In the genomic region with DNA sequence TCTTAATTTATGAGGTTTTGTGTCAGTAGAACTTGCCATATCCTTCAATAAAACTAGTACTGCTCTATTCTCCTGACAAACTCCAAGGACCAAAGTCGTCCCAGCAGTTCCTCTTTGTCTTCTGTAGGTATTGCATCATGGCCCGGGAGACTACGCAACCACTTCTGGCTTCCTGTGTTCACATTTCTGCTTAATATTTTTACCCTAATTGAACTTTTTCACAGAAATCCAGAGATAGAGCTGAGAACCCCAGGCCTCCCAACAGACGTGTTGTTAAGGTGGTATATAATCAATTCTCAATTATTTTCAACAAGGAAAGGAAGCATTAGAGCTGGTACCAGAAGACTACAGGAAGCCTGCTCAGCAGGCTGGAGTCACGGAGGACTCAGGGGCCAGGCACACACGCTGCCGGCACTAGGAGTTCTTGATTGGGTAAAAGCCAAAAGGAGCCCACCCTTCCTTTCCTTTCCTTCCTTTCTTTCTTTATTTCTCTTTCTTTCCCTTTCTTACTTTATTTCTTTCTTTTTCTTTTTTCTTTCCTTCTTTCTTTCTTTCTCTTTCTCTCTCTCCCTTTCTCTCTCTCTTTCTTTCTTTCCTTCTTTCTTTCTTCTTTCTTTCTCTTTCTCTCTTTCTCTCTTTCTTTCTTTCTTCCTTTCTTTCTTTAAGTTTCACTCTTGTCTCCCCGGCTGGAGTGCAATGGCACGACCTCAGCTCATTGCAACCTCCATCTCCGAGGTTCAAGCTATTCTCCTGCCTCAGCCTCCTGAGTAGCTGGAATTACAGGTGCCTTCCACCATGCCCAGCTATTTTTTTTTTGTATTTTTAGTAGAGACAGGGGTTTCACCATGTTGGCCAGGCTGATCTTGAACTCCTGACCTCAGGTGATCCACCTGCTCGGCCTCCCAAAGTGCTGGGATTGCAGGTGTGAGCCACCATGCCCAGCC, we compare ENCODE assay signal across 13 cellular contexts.
A peak's percentile ranks its signal among the peaks of the same experiment; 100 is the strongest.
DNase-seq lines count a peak whose midpoint lies in the region; ATAC-seq and TF ChIP-seq lines count a peak whose summit lies in the region.
"Had no signal": no experiment of that assay in that cellular context is flagged by ENCODE, and none has a peak within 500 bp of the region (broad histone marks: within the 10 kb centered on the region; RNA-seq: fewer than 3 reads in every experiment).

No MANE protein-coding gene starts in this region.

- H3K27ac Mint-ChIP-seq in naive thymus-derived CD4-positive, alpha-beta T cell: no peak overlapping the region

- CTCF ChIA-PET in naive thymus-derived CD4-positive, alpha-beta T cell (lab: Charles Lee): interaction anchor here (1.2 kb wide), 1 partner anchor 278 kb away, joined by 3 read pairs; no protein-coding TSS in a partner anchor

- intact Hi-C loops in naive thymus-derived CD4-positive, alpha-beta T cell (cut with micrococcal nuclease): no loop called here

- no peaks in the 10 kb centered on the region for H3K36me3 ChIP-seq in naive thymus-derived CD4-positive, alpha-beta T cell (ENCODE audit: control insufficient read depth in 2 of 3, insufficient read depth in 3 of 3, low read length in 3 of 3)
- H3K36me3 ChIP-seq: SJCRH30 had no signal

- H3K4me3 Mint-ChIP-seq in naive thymus-derived CD4-positive, alpha-beta T cell: no peak overlapping the region

- no peaks in the 10 kb centered on the region for H3K4me1 ChIP-seq in naive thymus-derived CD4-positive, alpha-beta T cell (ENCODE audit: control insufficient read depth in 2 of 2, insufficient read depth in 2 of 2, low read length in 2 of 2)
- H3K4me1 ChIP-seq: SJCRH30 had no signal

- peak; percentile 63 for ATAC-seq in naive thymus-derived CD4-positive, alpha-beta T cell
- ATAC-seq: activated CD4-positive, CD25-positive, alpha-beta regulatory T cell treated with anti-CD3 and anti-CD28 coated beads, Interleukin-2, amount 50 U/mL, for 24 hours; HCT116 had no signal

- peaks cover 0 to under 1% of the 10 kb centered on the region in 2 donors for H3K27me3 ChIP-seq in naive thymus-derived CD4-positive, alpha-beta T cell (ENCODE audit: control insufficient read depth in 2 of 2, insufficient read depth in 2 of 2, low read length in 2 of 2)
- H3K27me3 ChIP-seq: SJCRH30 had no signal

- H3K4me1 Mint-ChIP-seq in naive thymus-derived CD4-positive, alpha-beta T cell: no peaks in the 10 kb centered on the region

- peaks cover 0 to 3% (median 0%) of the 10 kb centered on the region in 5 donors for H3K36me3 Mint-ChIP-seq in naive thymus-derived CD4-positive, alpha-beta T cell

- peak; percentile 86 for DNase-seq in CD1c-positive myeloid dendritic cell (ENCODE audit: extremely low spot score)
- DNase-seq in NOMO-1 treated with dmso at 0.1 percent for 144 hours (lab: John Stamatoyannopoulos, UW; ENCODE audit: unreplicated experiment): peak; percentile 81
- DNase-seq in fibroblast of mammary gland (ENCODE audit: low read depth): peak; percentile 26
- DNase-seq in naive thymus-derived CD4-positive, alpha-beta T cell: no peak
- no peak for DNase-seq in DMS53 treated with DMSO at 0.1 percent for 48 hours (lab: John Stamatoyannopoulos, UW; ENCODE audit: unreplicated experiment)
- no peak for DNase-seq in stimulated activated CD4-positive, alpha-beta T cell treated with anti-CD3 and anti-CD28 coated beads, Interleukin-4, amount 100 ng/mL, for 24 hours
- DNase-seq in stimulated activated CD4-positive, alpha-beta T cell treated with anti-CD3 and anti-CD28 coated beads, Interleukin-4, amount 100 ng/mL, for 4 hours: no peak
- DNase-seq in stimulated activated CD4-positive, alpha-beta T cell treated with anti-CD3 and anti-CD28 coated beads, Interleukin-2, amount 100 ng/mL, for 48 hours: no peak
- DNase-seq: effector memory CD4-positive, alpha-beta T cell; NCI-H1436 treated with DMSO at 0.1 percent for 48 hours; SJCRH30 had no signal

- peaks cover 0 to 15% (median 0%) of the 10 kb centered on the region in 5 donors for H3K27me3 Mint-ChIP-seq in naive thymus-derived CD4-positive, alpha-beta T cell

- no peak overlapping the region for H3K4me3 ChIP-seq in fibroblast of mammary gland (ENCODE audit: control insufficient read depth, low read depth, low read length)
- no peak overlapping the region for H3K4me3 ChIP-seq in naive thymus-derived CD4-positive, alpha-beta T cell (ENCODE audit: low read length)
- H3K4me3 ChIP-seq: SJCRH30 had no signal

- POLR2A ChIA-PET in naive thymus-derived CD4-positive, alpha-beta T cell (lab: Charles Lee): no interaction called here

- H3K9me3 Mint-ChIP-seq in naive thymus-derived CD4-positive, alpha-beta T cell: peaks cover 0 to 1% (median 0%) of the 10 kb centered on the region in 11 donors

- TF ChIP-seq CTCF in fibroblast of mammary gland (conservative IDR thresholded peaks at IDR 0.05; ENCODE audit: control insufficient read depth, insufficient read depth, low read depth, low read length): no peak

- H3K27ac ChIP-seq in naive thymus-derived CD4-positive, alpha-beta T cell (ENCODE audit: low read depth, low read length): no peak overlapping the region
- H3K27ac ChIP-seq: SJCRH30 had no signal

- H3K9me3 ChIP-seq in naive thymus-derived CD4-positive, alpha-beta T cell (ENCODE audit: control insufficient read depth in 2 of 3, low read length in 3 of 3): no peaks in the 10 kb centered on the region
- H3K9me3 ChIP-seq: SJCRH30 had no signal

Comparison
In these comparisons a context has a peak if more than half of its experiments do, and no peak if none do; other contexts are left out.
1. DNase-seq: peak in CD1c-positive myeloid dendritic cell (single experiment), NOMO-1 treated with dmso at 0.1 percent for 144 hours (single experiment) and fibroblast of mammary gland (single experiment); none in naive thymus-derived CD4-positive, alpha-beta T cell (0 of 9), DMS53 treated with DMSO at 0.1 percent for 48 hours (single experiment), stimulated activated CD4-positive, alpha-beta T cell treated with anti-CD3 and anti-CD28 coated beads, Interleukin-4, amount 100 ng/mL, for 24 hours (single experiment), stimulated activated CD4-positive, alpha-beta T cell treated with anti-CD3 and anti-CD28 coated beads, Interleukin-4, amount 100 ng/mL, for 4 hours (0 of 2) and stimulated activated CD4-positive, alpha-beta T cell treated with anti-CD3 and anti-CD28 coated beads, Interleukin-2, amount 100 ng/mL, for 48 hours (0 of 2).